Comparison of ENCODE assay signal across 11 cellular contexts in the genomic region with DNA sequence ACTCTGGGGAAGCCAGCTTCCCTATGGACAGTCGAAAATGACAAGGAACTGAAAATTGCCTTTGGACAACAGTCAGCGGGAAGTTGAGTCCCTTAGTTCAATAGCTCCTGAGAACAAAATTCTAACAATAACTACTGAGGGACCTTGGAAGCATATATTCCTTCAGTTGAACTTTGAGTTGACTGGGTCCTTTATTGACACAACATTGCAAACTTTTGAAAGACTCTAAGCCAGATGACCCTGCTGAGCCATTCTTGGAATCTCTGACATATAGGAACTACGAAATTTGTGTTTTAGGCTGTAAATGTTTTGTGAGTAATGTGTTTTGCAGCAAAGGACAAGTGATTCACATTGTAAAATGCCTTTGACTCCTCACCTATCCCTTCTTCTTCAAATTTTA.
"Had no signal": no experiment of that assay in that cellular context is flagged by ENCODE, and none has a peak within 500 bp of the region (broad histone marks: within the 10 kb centered on the region; RNA-seq: fewer than 3 reads in every experiment).

No MANE protein-coding gene starts in this region.

- H2AFZ ChIP-seq: GM23248, GM23338 had no signal

- ATAC-seq: GM23338, HCT116 had no signal

- H3K4me2 ChIP-seq: GM23338 had no signal

- FAIRE-seq: H1, H54 had no signal

- DNase-seq: GM23248, GOT3, H7, H9, HCEC 1CT, HFFc6 had no signal

- H3K27ac ChIP-seq: GM23248 had no signal

- H3K4me3 ChIP-seq: GM23248, GM23338, HAP-1 had no signal

- H3K4me1 ChIP-seq: HAP-1 had no signal

- H3K9me3 ChIP-seq: HAP-1 had no signal

- H3K36me3 ChIP-seq: HAP-1 had no signal

- H3K9ac ChIP-seq: GM23248 had no signal
